In the genomic region with DNA sequence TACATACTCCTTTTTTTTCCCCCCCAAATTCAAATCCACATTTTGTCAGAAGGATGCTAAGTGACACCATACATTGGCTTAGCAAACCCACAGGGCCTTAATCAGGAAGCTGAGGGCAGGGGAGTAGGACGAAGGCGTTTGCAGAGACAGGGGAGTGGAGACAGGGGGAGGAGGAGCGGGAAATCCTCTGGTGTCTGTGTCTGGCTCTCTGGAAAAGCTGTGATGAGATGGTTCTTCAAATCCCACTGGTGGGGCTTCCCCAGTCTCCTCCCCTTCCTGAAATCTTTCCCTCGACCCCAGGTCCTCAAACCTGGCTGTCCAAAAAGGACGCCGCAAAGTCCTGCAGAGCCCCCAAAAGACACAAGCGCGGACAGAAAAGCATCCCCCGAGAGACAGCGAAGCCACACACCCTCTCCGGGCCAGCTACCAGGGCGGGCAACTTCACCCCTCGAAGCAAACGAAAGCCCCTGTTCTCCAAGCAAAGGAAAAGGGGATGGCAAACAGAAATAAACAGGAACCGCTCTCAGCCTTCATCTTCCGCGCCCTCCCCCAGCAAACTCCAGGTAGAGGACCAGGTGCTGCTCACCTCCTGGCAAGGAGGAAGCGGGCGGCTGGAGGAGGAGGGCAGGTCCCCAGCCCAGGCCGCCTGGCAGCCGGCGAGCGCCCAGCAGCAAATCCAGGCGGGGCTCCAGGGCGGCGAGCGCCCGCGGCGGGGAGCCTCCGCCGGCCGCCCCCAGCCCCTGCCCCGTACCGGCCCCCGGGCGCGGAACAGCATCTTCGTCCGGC, we compare ENCODE assay signal across 8 cellular contexts. TPM values are rescaled to one million over a fixed set of nuclear protein-coding genes. Genes with fewer than 3 reads are reported as not detected.
A peak's percentile ranks its signal among the peaks of the same experiment; 100 is the strongest.
DNase-seq lines count a peak whose midpoint lies in the region; ATAC-seq and TF ChIP-seq lines count a peak whose summit lies in the region.

No MANE protein-coding gene starts in this region.

- no peaks in the 10 kb centered on the region for H3K36me3 Mint-ChIP-seq in naive thymus-derived CD4-positive, alpha-beta T cell

- H4K20me1 ChIP-seq in Karpas-422 (ENCODE audit: insufficient read depth, low read depth, low read length), result no peaks in the 10 kb centered on the region

- no peak for TF ChIP-seq CTCF in uterus (IDR thresholded peaks at IDR 0.05)

- peak; percentile 50 for ATAC-seq in GM21723 (IDR thresholded peaks at IDR 0.05; ENCODE audit: unreplicated experiment)
- peak; percentile 58 for ATAC-seq in esophagus mucosa
- ATAC-seq in naive thymus-derived CD4-positive, alpha-beta T cell, result peak; percentile 43

- H2AFZ ChIP-seq in Karpas-422 (ENCODE audit: low read length), result peak overlapping the region; percentile 28; the same call in 1 of the 2 replicates

- DNase-seq in DMS153 treated with DMSO at 0.1 percent for 48 hours (lab: John Stamatoyannopoulos, UW; ENCODE audit: unreplicated experiment) (peak; percentile 12), DMS153 (lab: John Stamatoyannopoulos, UW) (no peak), Karpas-422 (peak; percentile 62), uterus (peak in 1 of 2 donors; percentile 14)
- peak; percentile 22 for DNase-seq in activated CD4-positive, alpha-beta T cell treated with anti-CD3 and anti-CD28 coated beads for 48 hours
- peak in 6 of 9 donors; percentile 4 to 38 (median 12) for DNase-seq in naive thymus-derived CD4-positive, alpha-beta T cell

- intact Hi-C loops in naive thymus-derived CD4-positive, alpha-beta T cell (cut with micrococcal nuclease), result loop anchor here (1.0 to 5.0 kb wide), 9 partner anchors 81 to 286 kb away; a partner anchor contains a TSS
- intact Hi-C loops in uterus (cut with DNase I; ENCODE audit: low total_unique reads), result no loop called here

- H3K4me1 ChIP-seq in Karpas-422 (ENCODE audit: low read length) (peaks cover 16% of the 10 kb centered on the region), uterus (no peaks in the 10 kb centered on the region)
- H3K4me1 ChIP-seq in naive thymus-derived CD4-positive, alpha-beta T cell (ENCODE audit: control insufficient read depth in 2 of 2, insufficient read depth in 2 of 2, low read length in 2 of 2), result peaks cover 9 to 10% of the 10 kb centered on the region in 2 donors

- peak overlapping the region; percentile 56 to 86 (median 82) for H3K4me3 Mint-ChIP-seq in naive thymus-derived CD4-positive, alpha-beta T cell

- peaks cover 7 to 18% (median 14%) of the 10 kb centered on the region in 7 donors for H3K4me1 Mint-ChIP-seq in naive thymus-derived CD4-positive, alpha-beta T cell

- H3K27ac ChIP-seq in Karpas-422 (ENCODE audit: low read length), result no peak overlapping the region
- peak overlapping the region; percentile 52 for H3K27ac ChIP-seq in naive thymus-derived CD4-positive, alpha-beta T cell (ENCODE audit: low read depth, low read length)
- peak overlapping the region; percentile 55 to 58 for H3K27ac ChIP-seq in uterus

- no peaks in the 10 kb centered on the region for H3K9me2 ChIP-seq in Karpas-422 (replicated peaks; ENCODE audit: insufficient read depth, low read length)

- POLR2A ChIA-PET in naive thymus-derived CD4-positive, alpha-beta T cell (lab: Charles Lee), result interaction anchor here (0.9 to 1.0 kb wide), 2 partner anchors 94 to 161 kb away, joined by 3 to 9 read pairs; a partner anchor contains a TSS

- TF ChIP-seq POLR2A in uterus (IDR thresholded peaks at IDR 0.05), result no peak

- no peaks in the 10 kb centered on the region for H3K9me3 Mint-ChIP-seq in naive thymus-derived CD4-positive, alpha-beta T cell

- peak overlapping the region; percentile 56 for H3K9ac ChIP-seq in Karpas-422 (ENCODE audit: low read length)

- H3K36me3 ChIP-seq in Karpas-422 (ENCODE audit: insufficient read depth, low read length) (no peaks in the 10 kb centered on the region), uterus (no peaks in the 10 kb centered on the region)
- H3K36me3 ChIP-seq in naive thymus-derived CD4-positive, alpha-beta T cell (ENCODE audit: control insufficient read depth in 2 of 3, insufficient read depth in 3 of 3, low read length in 3 of 3), result no peaks in the 10 kb centered on the region

- peak overlapping the region in 7 of 9 donors; percentile 6 to 89 (median 63) for H3K27ac Mint-ChIP-seq in naive thymus-derived CD4-positive, alpha-beta T cell

- peak overlapping the region; percentile 68 for H3K4me3 ChIP-seq in Karpas-422 (ENCODE audit: low read length)
- peak overlapping the region; percentile 66 for H3K4me3 ChIP-seq in naive thymus-derived CD4-positive, alpha-beta T cell (ENCODE audit: low read length)
- H3K4me3 ChIP-seq in uterus, result peak overlapping the region; percentile 39 to 63

- H3K27me3 Mint-ChIP-seq in naive thymus-derived CD4-positive, alpha-beta T cell, result peaks cover 9 to 23% (median 14%) of the 10 kb centered on the region in 5 donors

- H3K79me2 ChIP-seq in Karpas-422 (ENCODE audit: low read length), result no peaks in the 10 kb centered on the region

- CTCF ChIA-PET in naive thymus-derived CD4-positive, alpha-beta T cell (lab: Charles Lee), result interaction anchor here (1.6 kb wide), 1 partner anchor 95 kb away, joined by 3 read pairs; no protein-coding TSS in a partner anchor

- H3K27me3 ChIP-seq in Karpas-422 (ENCODE audit: low read length), result no peaks in the 10 kb centered on the region
- no peaks in the 10 kb centered on the region for H3K27me3 ChIP-seq in naive thymus-derived CD4-positive, alpha-beta T cell (ENCODE audit: control insufficient read depth in 2 of 2, insufficient read depth in 2 of 2, low read length in 2 of 2)
- no peaks in the 10 kb centered on the region for H3K27me3 ChIP-seq in uterus

- H3K4me2 ChIP-seq in Karpas-422 (ENCODE audit: low read depth, low read length, poor library complexity, severe bottlenecking), result peak overlapping the region; percentile 67

- H3K9me3 ChIP-seq in Karpas-422 (ENCODE audit: low read length) (no peaks in the 10 kb centered on the region), uterus (no peaks in the 10 kb centered on the region)
- H3K9me3 ChIP-seq in naive thymus-derived CD4-positive, alpha-beta T cell (ENCODE audit: control insufficient read depth in 2 of 3, low read length in 3 of 3), result no peaks in the 10 kb centered on the region

RNA-seq across cellular contexts. Expression of a gene that starts 0.5 kb away (rescaled TPM):
- total RNA-seq in Karpas-422 (2014; rRNA removed; shearing (Covaris generic); ENCODE audit: low replicate concordance), result 9.7 and 26.9 TPM in 2 replicates
- total RNA-seq in esophagus mucosa, result 2.2 TPM
- total RNA-seq in naive thymus-derived CD4-positive, alpha-beta T cell, result 10 to 100 TPM in 2 of 5 experiments, 1 to 10 TPM in 3; 5.3 to 11.0 (median 6.4) TPM
- polyA plus RNA-seq in naive thymus-derived CD4-positive, alpha-beta T cell, result 1 to 10 TPM; 1.3 to 7.6 TPM
- total RNA-seq in uterus, result 10 to 100 TPM in 2 of 4 donors, 1 to 10 TPM in 2; 6.7 to 16.2 (median 12.7) TPM
